1 cellular context compared by ENCODE assay signal in genomic region chr7:44194069-44194468, GRCh38.
TF ChIP-seq lines count a peak whose summit lies in the region.

No MANE protein-coding gene starts in this region.

TF ChIP-seq in HEK293, 187 proteins besides CTCF, POLR2A, EP300 and RAD21 (continued from another document):
- TF ChIP-seq, protein P1, sequence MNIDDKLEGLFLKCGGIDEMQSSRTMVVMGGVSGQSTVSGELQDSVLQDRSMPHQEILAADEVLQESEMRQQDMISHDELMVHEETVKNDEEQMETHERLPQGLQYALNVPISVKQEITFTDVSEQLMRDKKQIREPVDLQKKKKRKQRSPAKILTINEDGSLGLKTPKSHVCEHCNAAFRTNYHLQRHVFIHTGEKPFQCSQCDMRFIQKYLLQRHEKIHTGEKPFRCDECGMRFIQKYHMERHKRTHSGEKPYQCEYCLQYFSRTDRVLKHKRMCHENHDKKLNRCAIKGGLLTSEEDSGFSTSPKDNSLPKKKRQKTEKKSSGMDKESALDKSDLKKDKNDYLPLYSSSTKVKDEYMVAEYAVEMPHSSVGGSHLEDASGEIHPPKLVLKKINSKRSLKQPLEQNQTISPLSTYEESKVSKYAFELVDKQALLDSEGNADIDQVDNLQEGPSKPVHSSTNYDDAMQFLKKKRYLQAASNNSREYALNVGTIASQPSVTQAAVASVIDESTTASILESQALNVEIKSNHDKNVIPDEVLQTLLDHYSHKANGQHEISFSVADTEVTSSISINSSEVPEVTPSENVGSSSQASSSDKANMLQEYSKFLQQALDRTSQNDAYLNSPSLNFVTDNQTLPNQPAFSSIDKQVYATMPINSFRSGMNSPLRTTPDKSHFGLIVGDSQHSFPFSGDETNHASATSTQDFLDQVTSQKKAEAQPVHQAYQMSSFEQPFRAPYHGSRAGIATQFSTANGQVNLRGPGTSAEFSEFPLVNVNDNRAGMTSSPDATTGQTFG (tag by site-specific recombination; IDR thresholded peaks at IDR 0.05; ENCODE audit: borderline replicate concordance), result no peak
- TF ChIP-seq ZNF335 (tag by site-specific recombination; conservative IDR thresholded peaks at IDR 0.05), result no peak
- peak; percentile 45; the same call in 1 of the 2 replicates for TF ChIP-seq SP7 (tag by site-specific recombination; IDR thresholded peaks at IDR 0.05)
- no peak for TF ChIP-seq PRDM1 (tag by site-specific recombination; IDR thresholded peaks at IDR 0.05)
- TF ChIP-seq ZFHX2 (tag by site-specific recombination; conservative IDR thresholded peaks at IDR 0.05), result 0 out of 2 replicates have a peak, but pooled peaks have one; percentile 21
- TF ChIP-seq ZNF707 (tag by site-specific recombination; IDR thresholded peaks at IDR 0.05), result no peak
- no peak for TF ChIP-seq ZNF324 (tag by site-specific recombination; IDR thresholded peaks at IDR 0.05)
- TF ChIP-seq RBAK (tag by site-specific recombination; IDR thresholded peaks at IDR 0.05), result no peak
- no peak for TF ChIP-seq SCRT2 (tag by site-specific recombination; IDR thresholded peaks at IDR 0.05)
- TF ChIP-seq GLIS2 (tag by site-specific recombination; IDR thresholded peaks at IDR 0.05), result 0 out of 2 replicates have a peak, but pooled peaks have one; percentile 16
- TF ChIP-seq, protein P2, sequence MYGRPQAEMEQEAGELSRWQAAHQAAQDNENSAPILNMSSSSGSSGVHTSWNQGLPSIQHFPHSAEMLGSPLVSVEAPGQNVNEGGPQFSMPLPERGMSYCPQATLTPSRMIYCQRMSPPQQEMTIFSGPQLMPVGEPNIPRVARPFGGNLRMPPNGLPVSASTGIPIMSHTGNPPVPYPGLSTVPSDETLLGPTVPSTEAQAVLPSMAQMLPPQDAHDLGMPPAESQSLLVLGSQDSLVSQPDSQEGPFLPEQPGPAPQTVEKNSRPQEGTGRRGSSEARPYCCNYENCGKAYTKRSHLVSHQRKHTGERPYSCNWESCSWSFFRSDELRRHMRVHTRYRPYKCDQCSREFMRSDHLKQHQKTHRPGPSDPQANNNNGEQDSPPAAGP (tag by site-specific recombination; IDR thresholded peaks at IDR 0.05), result 0 out of 2 replicates have a peak, but pooled peaks have one; percentile 18
- TF ChIP-seq ZNF121 (tag by site-specific recombination; IDR thresholded peaks at IDR 0.05), result no peak
- TF ChIP-seq ZNF549 (tag by site-specific recombination; IDR thresholded peaks at IDR 0.05), result no peak
- TF ChIP-seq, protein P3, sequence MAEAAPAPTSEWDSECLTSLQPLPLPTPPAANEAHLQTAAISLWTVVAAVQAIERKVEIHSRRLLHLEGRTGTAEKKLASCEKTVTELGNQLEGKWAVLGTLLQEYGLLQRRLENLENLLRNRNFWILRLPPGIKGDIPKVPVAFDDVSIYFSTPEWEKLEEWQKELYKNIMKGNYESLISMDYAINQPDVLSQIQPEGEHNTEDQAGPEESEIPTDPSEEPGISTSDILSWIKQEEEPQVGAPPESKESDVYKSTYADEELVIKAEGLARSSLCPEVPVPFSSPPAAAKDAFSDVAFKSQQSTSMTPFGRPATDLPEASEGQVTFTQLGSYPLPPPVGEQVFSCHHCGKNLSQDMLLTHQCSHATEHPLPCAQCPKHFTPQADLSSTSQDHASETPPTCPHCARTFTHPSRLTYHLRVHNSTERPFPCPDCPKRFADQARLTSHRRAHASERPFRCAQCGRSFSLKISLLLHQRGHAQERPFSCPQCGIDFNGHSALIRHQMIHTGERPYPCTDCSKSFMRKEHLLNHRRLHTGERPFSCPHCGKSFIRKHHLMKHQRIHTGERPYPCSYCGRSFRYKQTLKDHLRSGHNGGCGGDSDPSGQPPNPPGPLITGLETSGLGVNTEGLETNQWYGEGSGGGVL (tag by site-specific recombination; IDR thresholded peaks at IDR 0.05), result no peak
- 0 out of 2 replicates have a peak, but pooled peaks have one; percentile 29 for TF ChIP-seq ZNF629 (tag by site-specific recombination; IDR thresholded peaks at IDR 0.05)
- no peak for TF ChIP-seq KLF1 (tag by site-specific recombination; IDR thresholded peaks at IDR 0.05)
- no peak for TF ChIP-seq MZF1 (tag by site-specific recombination; IDR thresholded peaks at IDR 0.05; ENCODE audit: borderline replicate concordance)
- no peak for TF ChIP-seq ZNF48 (tag by site-specific recombination; IDR thresholded peaks at IDR 0.05)
- TF ChIP-seq, protein P4, sequence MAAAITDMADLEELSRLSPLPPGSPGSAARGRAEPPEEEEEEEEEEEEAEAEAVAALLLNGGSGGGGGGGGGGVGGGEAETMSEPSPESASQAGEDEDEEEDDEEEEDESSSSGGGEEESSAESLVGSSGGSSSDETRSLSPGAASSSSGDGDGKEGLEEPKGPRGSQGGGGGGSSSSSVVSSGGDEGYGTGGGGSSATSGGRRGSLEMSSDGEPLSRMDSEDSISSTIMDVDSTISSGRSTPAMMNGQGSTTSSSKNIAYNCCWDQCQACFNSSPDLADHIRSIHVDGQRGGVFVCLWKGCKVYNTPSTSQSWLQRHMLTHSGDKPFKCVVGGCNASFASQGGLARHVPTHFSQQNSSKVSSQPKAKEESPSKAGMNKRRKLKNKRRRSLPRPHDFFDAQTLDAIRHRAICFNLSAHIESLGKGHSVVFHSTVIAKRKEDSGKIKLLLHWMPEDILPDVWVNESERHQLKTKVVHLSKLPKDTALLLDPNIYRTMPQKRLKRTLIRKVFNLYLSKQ (tag by site-specific recombination; IDR thresholded peaks at IDR 0.05; ENCODE audit: borderline replicate concordance), result no peak
- no peak for TF ChIP-seq ZNF341 (tag by site-specific recombination; IDR thresholded peaks at IDR 0.05; ENCODE audit: low read depth)
- no peak for TF ChIP-seq GLI4 (tag by site-specific recombination; IDR thresholded peaks at IDR 0.05)
- no peak for TF ChIP-seq YY2 (tag by site-specific recombination; IDR thresholded peaks at IDR 0.05)
- TF ChIP-seq, protein P5, sequence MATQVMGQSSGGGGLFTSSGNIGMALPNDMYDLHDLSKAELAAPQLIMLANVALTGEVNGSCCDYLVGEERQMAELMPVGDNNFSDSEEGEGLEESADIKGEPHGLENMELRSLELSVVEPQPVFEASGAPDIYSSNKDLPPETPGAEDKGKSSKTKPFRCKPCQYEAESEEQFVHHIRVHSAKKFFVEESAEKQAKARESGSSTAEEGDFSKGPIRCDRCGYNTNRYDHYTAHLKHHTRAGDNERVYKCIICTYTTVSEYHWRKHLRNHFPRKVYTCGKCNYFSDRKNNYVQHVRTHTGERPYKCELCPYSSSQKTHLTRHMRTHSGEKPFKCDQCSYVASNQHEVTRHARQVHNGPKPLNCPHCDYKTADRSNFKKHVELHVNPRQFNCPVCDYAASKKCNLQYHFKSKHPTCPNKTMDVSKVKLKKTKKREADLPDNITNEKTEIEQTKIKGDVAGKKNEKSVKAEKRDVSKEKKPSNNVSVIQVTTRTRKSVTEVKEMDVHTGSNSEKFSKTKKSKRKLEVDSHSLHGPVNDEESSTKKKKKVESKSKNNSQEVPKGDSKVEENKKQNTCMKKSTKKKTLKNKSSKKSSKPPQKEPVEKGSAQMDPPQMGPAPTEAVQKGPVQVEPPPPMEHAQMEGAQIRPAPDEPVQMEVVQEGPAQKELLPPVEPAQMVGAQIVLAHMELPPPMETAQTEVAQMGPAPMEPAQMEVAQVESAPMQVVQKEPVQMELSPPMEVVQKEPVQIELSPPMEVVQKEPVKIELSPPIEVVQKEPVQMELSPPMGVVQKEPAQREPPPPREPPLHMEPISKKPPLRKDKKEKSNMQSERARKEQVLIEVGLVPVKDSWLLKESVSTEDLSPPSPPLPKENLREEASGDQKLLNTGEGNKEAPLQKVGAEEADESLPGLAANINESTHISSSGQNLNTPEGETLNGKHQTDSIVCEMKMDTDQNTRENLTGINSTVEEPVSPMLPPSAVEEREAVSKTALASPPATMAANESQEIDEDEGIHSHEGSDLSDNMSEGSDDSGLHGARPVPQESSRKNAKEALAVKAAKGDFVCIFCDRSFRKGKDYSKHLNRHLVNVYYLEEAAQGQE (tag by site-specific recombination; IDR thresholded peaks at IDR 0.05), result no peak
- no peak for TF ChIP-seq ZNF404 (tag by site-specific recombination; IDR thresholded peaks at IDR 0.05)
